In genomic region chrX:96004386-96004785, GRCh38 we compare ENCODE assay signal across 18 cellular contexts.
DNase-seq lines count a peak whose midpoint lies in the region; FAIRE-seq and TF ChIP-seq lines count a peak whose summit lies in the region.
"Had no signal": no experiment of that assay in that cellular context is flagged by ENCODE, and none has a peak within 500 bp of the region (broad histone marks: within the 10 kb centered on the region; RNA-seq: fewer than 3 reads in every experiment).

No MANE protein-coding gene starts in this region.

- H3K27me3 ChIP-seq in bronchial epithelial cell (ENCODE audit: control insufficient read depth, insufficient read depth, low read length) (no peaks in the 10 kb centered on the region), smooth muscle cell (ENCODE audit: low read depth) (no peaks in the 10 kb centered on the region), spleen (replicated peaks in 1 of 7) (no peaks in the 10 kb centered on the region)
- H3K27me3 ChIP-seq: colonic mucosa had no signal

- no peaks in the 10 kb centered on the region for H3K9me3 ChIP-seq in smooth muscle cell (replicated peaks; ENCODE audit: low read depth)
- H3K9me3 ChIP-seq in spleen: peaks cover 0 to 2% (median 0%) of the 10 kb centered on the region in 8 donors
- H3K9me3 ChIP-seq: colonic mucosa, left ventricle myocardium inferior had no signal

- TF ChIP-seq CTCF in bronchial epithelial cell (IDR thresholded peaks at IDR 0.05; ENCODE audit: insufficient read depth, low read length, severe bottlenecking) (no peak), smooth muscle cell (IDR thresholded peaks at IDR 0.05; ENCODE audit: borderline replicate concordance, insufficient read depth, poor library complexity, severe bottlenecking) (no peak), spleen (IDR thresholded peaks at IDR 0.05 in 8 of 11, conservative IDR thresholded peaks at IDR 0.05 in 3 of 11) (no peak)

- intact Hi-C loops in spleen (cut with DNase I; ENCODE audit: low total_unique reads): no loop called here

- no peak overlapping the region for H3K9ac ChIP-seq in smooth muscle cell (ENCODE audit: low read depth)

- no peaks in the 10 kb centered on the region for H3K79me2 ChIP-seq in smooth muscle cell (ENCODE audit: low read depth)

- no peaks in the 10 kb centered on the region for H3F3A ChIP-seq in smooth muscle cell (ENCODE audit: low read depth)

- no peaks in the 10 kb centered on the region for H3K4me1 ChIP-seq in smooth muscle cell (ENCODE audit: low read depth)
- H3K4me1 ChIP-seq in spleen: no peaks in the 10 kb centered on the region
- H3K4me1 ChIP-seq: colonic mucosa, left ventricle myocardium inferior had no signal

- TF ChIP-seq POLR2A in spleen (IDR thresholded peaks at IDR 0.05): no peak

- H3K36me3 ChIP-seq in bronchial epithelial cell (ENCODE audit: control insufficient read depth, insufficient read depth, low read length): no peaks in the 10 kb centered on the region
- no peaks in the 10 kb centered on the region for H3K36me3 ChIP-seq in smooth muscle cell (ENCODE audit: low read depth)
- no peaks in the 10 kb centered on the region for H3K36me3 ChIP-seq in spleen
- H3K36me3 ChIP-seq: colonic mucosa, left ventricle myocardium inferior, WERI-Rb-1 had no signal

- no peak for FAIRE-seq in bronchial epithelial cell (lab: Jason Lieb, UNC)

- peak; percentile 36 for DNase-seq in NCI-H460 (ENCODE audit: extremely low read depth, low read depth)
- peak; percentile 84 for DNase-seq in bronchial epithelial cell (ENCODE audit: low read depth)
- DNase-seq in glomerular endothelial cell (ENCODE audit: extremely low read depth, low read depth, low spot score): peak; percentile 16
- DNase-seq in smooth muscle cell (lab: John Stamatoyannopoulos, UW; ENCODE audit: unreplicated experiment): no peak
- no peak for DNase-seq in LoVo (ENCODE audit: low spot score)
- DNase-seq in DMS153 (lab: John Stamatoyannopoulos, UW): no peak
- no peak for DNase-seq in spleen
- DNase-seq in NCI-H1048 (lab: John Stamatoyannopoulos, UW): no peak
- DNase-seq: activated CD8-positive, alpha-beta T cell treated with anti-CD3 and anti-CD28 coated beads for 36 hours; colonic mucosa; DND-41; hypothalamus; left ventricle myocardium inferior; NCI-H2081; NCI-H526 treated with DMSO at 0.1 percent for 48 hours; stimulated activated CD4-positive, alpha-beta T cell treated with anti-CD3 and anti-CD28 coated beads, Interleukin-12 subunit alpha, Interleukin-12 subunit beta, amount 100 ng/mL, for 4 hours; stimulated activated naive CD4-positive, alpha-beta T cell; WERI-Rb-1 had no signal

- H3K4me3 ChIP-seq in bronchial epithelial cell (ENCODE audit: low read depth, low read length) (no peak overlapping the region), smooth muscle cell (no peak overlapping the region), spleen (no peak overlapping the region)
- H3K4me3 ChIP-seq: colonic mucosa, left ventricle myocardium inferior had no signal

- H3K27ac ChIP-seq in smooth muscle cell (ENCODE audit: low read depth): peak overlapping the region; percentile 88
- H3K27ac ChIP-seq in spleen: no peak overlapping the region
- H3K27ac ChIP-seq: colonic mucosa, left ventricle myocardium inferior, WERI-Rb-1 had no signal

- 47% methylated on average over 2 of the region's 2 CpGs for WGBS in smooth muscle cell (ENCODE audit: low lambda C conversion rate)
- 62 to 87% (median 68%) methylated on average over 2 of the region's 2 CpGs for WGBS in spleen, 5 donors

- H2AFZ ChIP-seq in smooth muscle cell (ENCODE audit: low read depth): no peak overlapping the region

- no peaks in the 10 kb centered on the region for H4K20me1 ChIP-seq in smooth muscle cell (ENCODE audit: low read depth)

- peak overlapping the region; percentile 56 for H3K4me2 ChIP-seq in smooth muscle cell

Comparison
In these comparisons a context has a peak if more than half of its experiments do, and no peak if none do; other contexts are left out.
1. DNase-seq: peak in NCI-H460 (single experiment), bronchial epithelial cell (single experiment) and glomerular endothelial cell (single experiment); none in smooth muscle cell (single experiment), LoVo (single experiment), DMS153 (single experiment), spleen (single experiment) and NCI-H1048 (single experiment).